1 cellular context compared by ENCODE assay signal in the genomic region with DNA sequence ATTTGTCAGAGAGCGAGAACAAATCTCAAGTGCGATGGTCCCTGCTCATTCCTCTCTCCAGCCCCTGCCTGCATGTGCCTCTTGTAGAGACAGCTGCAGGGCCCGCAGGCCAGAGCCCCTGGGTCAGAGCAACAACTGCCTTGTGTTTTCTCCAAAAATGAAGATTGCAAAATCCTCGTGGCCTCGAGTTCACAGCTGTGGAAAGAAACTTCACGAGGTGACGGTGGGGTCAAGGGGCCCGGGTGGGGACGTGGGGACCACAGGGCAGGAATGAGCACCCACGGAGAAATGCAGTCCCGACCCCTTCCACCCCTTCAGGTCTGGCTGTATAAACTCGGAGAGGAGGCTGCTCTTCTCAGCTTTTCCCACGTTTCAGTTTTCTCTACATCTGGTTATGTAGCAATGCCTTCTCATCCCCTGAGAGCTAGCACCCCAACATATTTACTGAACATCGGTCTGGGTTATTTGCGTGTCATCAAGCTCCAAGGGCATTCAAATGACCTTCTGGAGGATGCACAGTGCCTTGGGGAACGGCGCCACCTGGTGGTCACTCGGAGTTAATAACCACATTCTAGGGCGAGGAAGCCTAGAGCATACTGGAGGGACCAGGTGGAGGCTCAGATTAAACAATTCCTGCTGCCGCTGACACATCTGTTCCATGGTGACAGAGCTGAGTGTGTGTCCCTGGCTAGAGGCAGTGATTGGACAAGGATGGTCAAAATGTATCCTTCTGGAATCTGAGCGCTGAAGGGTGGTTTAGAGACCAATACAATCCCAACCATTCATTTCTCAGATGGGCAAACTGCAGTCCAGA.
TF ChIP-seq lines count a peak whose summit lies in the region.

No MANE protein-coding gene starts in this region.

TF ChIP-seq in GM12878, 131 proteins besides CTCF, POLR2A, EP300 and RAD21 (continued from another document and continues in another):
- TF ChIP-seq, protein P1, sequence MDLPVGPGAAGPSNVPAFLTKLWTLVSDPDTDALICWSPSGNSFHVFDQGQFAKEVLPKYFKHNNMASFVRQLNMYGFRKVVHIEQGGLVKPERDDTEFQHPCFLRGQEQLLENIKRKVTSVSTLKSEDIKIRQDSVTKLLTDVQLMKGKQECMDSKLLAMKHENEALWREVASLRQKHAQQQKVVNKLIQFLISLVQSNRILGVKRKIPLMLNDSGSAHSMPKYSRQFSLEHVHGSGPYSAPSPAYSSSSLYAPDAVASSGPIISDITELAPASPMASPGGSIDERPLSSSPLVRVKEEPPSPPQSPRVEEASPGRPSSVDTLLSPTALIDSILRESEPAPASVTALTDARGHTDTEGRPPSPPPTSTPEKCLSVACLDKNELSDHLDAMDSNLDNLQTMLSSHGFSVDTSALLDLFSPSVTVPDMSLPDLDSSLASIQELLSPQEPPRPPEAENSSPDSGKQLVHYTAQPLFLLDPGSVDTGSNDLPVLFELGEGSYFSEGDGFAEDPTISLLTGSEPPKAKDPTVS (IDR thresholded peaks at IDR 0.05; ENCODE audit: low read depth, low read length) = no peak
- TF ChIP-seq HCFC1 (IDR thresholded peaks at IDR 0.05; ENCODE audit: low read length) (no peak), KDM1A (IDR thresholded peaks at IDR 0.05; ENCODE audit: borderline replicate concordance) (no peak), PAX8 (IDR thresholded peaks at IDR 0.05) (no peak), ZBED1 (IDR thresholded peaks at IDR 0.05; ENCODE audit: borderline replicate concordance) (no peak), TCF12 (IDR thresholded peaks at IDR 0.05; ENCODE audit: low read depth, low read length) (no peak), ZNF217 (IDR thresholded peaks at IDR 0.05) (no peak), CREB1 (IDR thresholded peaks at IDR 0.05; ENCODE audit: low read depth) (no peak), BRCA1 (IDR thresholded peaks at IDR 0.05; ENCODE audit: low read depth, low read length) (no peak), BHLHE40 (IDR thresholded peaks at IDR 0.05; ENCODE audit: borderline replicate concordance in 1 of 2, low read depth in 2 of 2, low read length in 1 of 2) (0 out of 4 replicates have a peak, but pooled peaks of 1 of the 2 experiments have one; percentile 17), RUNX3 (IDR thresholded peaks at IDR 0.05; ENCODE audit: low read length) (peak; percentile 91), EZH2 (IDR thresholded peaks at IDR 0.05; ENCODE audit: borderline replicate concordance, control insufficient read depth, low read depth, low read length) (no peak), POU2F2 (IDR thresholded peaks at IDR 0.05; ENCODE audit: borderline replicate concordance, low read depth, low read length) (peak; percentile 34; the same call in 1 of the 3 replicates), ZNF622 (IDR thresholded peaks at IDR 0.05) (no peak), DPF2 (IDR thresholded peaks at IDR 0.05) (no peak), IKZF1 (conservative IDR thresholded peaks at IDR 0.05) (no peak), HDGF (IDR thresholded peaks at IDR 0.05) (no peak), EGR1 (IDR thresholded peaks at IDR 0.05; ENCODE audit: borderline replicate concordance in 1 of 2, low read depth in 2 of 2, low read length in 2 of 2) (no peak), ZNF274 (IDR thresholded peaks at IDR 0.05; ENCODE audit: insufficient read depth, insufficient read length) (no peak), RB1 (IDR thresholded peaks at IDR 0.05; ENCODE audit: borderline replicate concordance) (no peak), HDAC2 (IDR thresholded peaks at IDR 0.05) (no peak), NR2C1 (IDR thresholded peaks at IDR 0.05) (no peak), GABPA (IDR thresholded peaks at IDR 0.05; ENCODE audit: low read depth) (no peak), ZSCAN29 (IDR thresholded peaks at IDR 0.05) (0 out of 2 replicates have a peak, but pooled peaks have one; percentile 44), PAX5 (IDR thresholded peaks at IDR 0.05; ENCODE audit: borderline replicate concordance, low read depth, low read length) (no peak), TCF7 (IDR thresholded peaks at IDR 0.05; ENCODE audit: borderline replicate concordance) (no peak), MXI1 (IDR thresholded peaks at IDR 0.05; ENCODE audit: low read depth, low read length) (no peak), NFIC (IDR thresholded peaks at IDR 0.05; ENCODE audit: low read depth, low read length) (no peak), NR2C2 (IDR thresholded peaks at IDR 0.05; ENCODE audit: borderline replicate concordance, control insufficient read depth, insufficient read length, low read depth) (no peak), SMC3 (IDR thresholded peaks at IDR 0.05; ENCODE audit: borderline replicate concordance, low read length) (peak; percentile 99), NFYA (IDR thresholded peaks at IDR 0.05; ENCODE audit: borderline replicate concordance, low read depth, low read length) (no peak), KLF5 (IDR thresholded peaks at IDR 0.05; ENCODE audit: partially characterized antibody) (no peak), TAF1 (IDR thresholded peaks at IDR 0.05; ENCODE audit: borderline replicate concordance, low read depth, low read length) (no peak), RCOR1 (conservative IDR thresholded peaks at IDR 0.05; ENCODE audit: low read depth, low read length) (no peak)
- TF ChIP-seq, protein P2, sequence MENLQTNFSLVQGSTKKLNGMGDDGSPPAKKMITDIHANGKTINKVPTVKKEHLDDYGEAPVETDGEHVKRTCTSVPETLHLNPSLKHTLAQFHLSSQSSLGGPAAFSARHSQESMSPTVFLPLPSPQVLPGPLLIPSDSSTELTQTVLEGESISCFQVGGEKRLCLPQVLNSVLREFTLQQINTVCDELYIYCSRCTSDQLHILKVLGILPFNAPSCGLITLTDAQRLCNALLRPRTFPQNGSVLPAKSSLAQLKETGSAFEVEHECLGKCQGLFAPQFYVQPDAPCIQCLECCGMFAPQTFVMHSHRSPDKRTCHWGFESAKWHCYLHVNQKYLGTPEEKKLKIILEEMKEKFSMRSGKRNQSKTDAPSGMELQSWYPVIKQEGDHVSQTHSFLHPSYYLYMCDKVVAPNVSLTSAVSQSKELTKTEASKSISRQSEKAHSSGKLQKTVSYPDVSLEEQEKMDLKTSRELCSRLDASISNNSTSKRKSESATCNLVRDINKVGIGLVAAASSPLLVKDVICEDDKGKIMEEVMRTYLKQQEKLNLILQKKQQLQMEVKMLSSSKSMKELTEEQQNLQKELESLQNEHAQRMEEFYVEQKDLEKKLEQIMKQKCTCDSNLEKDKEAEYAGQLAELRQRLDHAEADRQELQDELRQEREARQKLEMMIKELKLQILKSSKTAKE (IDR thresholded peaks at IDR 0.05; ENCODE audit: low read depth, poor library complexity, severe bottlenecking) = no peak
- TF ChIP-seq, protein P3, sequence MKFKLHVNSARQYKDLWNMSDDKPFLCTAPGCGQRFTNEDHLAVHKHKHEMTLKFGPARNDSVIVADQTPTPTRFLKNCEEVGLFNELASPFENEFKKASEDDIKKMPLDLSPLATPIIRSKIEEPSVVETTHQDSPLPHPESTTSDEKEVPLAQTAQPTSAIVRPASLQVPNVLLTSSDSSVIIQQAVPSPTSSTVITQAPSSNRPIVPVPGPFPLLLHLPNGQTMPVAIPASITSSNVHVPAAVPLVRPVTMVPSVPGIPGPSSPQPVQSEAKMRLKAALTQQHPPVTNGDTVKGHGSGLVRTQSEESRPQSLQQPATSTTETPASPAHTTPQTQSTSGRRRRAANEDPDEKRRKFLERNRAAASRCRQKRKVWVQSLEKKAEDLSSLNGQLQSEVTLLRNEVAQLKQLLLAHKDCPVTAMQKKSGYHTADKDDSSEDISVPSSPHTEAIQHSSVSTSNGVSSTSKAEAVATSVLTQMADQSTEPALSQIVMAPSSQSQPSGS (IDR thresholded peaks at IDR 0.05; ENCODE audit: low read length) = no peak
- TF ChIP-seq, protein P4, sequence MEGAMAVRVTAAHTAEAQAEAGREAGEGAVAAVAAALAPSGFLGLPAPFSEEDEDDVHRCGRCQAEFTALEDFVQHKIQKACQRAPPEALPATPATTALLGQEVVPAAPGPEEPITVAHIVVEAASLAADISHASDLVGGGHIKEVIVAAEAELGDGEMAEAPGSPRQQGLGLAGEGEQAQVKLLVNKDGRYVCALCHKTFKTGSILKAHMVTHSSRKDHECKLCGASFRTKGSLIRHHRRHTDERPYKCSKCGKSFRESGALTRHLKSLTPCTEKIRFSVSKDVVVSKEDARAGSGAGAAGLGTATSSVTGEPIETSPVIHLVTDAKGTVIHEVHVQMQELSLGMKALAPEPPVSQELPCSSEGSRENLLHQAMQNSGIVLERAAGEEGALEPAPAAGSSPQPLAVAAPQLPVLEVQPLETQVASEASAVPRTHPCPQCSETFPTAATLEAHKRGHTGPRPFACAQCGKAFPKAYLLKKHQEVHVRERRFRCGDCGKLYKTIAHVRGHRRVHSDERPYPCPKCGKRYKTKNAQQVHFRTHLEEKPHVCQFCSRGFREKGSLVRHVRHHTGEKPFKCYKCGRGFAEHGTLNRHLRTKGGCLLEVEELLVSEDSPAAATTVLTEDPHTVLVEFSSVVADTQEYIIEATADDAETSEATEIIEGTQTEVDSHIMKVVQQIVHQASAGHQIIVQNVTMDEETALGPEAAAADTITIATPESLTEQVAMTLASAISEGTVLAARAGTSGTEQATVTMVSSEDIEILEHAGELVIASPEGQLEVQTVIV (IDR thresholded peaks at IDR 0.05; ENCODE audit: borderline replicate concordance, partially characterized antibody) = no peak
- TF ChIP-seq, protein P5, sequence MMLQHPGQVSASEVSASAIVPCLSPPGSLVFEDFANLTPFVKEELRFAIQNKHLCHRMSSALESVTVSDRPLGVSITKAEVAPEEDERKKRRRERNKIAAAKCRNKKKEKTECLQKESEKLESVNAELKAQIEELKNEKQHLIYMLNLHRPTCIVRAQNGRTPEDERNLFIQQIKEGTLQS (IDR thresholded peaks at IDR 0.05; ENCODE audit: borderline replicate concordance, extremely low read depth, low read depth, low read length) = no peak
- TF ChIP-seq, protein P6, sequence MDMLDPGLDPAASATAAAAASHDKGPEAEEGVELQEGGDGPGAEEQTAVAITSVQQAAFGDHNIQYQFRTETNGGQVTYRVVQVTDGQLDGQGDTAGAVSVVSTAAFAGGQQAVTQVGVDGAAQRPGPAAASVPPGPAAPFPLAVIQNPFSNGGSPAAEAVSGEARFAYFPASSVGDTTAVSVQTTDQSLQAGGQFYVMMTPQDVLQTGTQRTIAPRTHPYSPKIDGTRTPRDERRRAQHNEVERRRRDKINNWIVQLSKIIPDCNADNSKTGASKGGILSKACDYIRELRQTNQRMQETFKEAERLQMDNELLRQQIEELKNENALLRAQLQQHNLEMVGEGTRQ (IDR thresholded peaks at IDR 0.05; ENCODE audit: borderline replicate concordance, low read depth, low read length) = no peak
- TF ChIP-seq, protein P7, sequence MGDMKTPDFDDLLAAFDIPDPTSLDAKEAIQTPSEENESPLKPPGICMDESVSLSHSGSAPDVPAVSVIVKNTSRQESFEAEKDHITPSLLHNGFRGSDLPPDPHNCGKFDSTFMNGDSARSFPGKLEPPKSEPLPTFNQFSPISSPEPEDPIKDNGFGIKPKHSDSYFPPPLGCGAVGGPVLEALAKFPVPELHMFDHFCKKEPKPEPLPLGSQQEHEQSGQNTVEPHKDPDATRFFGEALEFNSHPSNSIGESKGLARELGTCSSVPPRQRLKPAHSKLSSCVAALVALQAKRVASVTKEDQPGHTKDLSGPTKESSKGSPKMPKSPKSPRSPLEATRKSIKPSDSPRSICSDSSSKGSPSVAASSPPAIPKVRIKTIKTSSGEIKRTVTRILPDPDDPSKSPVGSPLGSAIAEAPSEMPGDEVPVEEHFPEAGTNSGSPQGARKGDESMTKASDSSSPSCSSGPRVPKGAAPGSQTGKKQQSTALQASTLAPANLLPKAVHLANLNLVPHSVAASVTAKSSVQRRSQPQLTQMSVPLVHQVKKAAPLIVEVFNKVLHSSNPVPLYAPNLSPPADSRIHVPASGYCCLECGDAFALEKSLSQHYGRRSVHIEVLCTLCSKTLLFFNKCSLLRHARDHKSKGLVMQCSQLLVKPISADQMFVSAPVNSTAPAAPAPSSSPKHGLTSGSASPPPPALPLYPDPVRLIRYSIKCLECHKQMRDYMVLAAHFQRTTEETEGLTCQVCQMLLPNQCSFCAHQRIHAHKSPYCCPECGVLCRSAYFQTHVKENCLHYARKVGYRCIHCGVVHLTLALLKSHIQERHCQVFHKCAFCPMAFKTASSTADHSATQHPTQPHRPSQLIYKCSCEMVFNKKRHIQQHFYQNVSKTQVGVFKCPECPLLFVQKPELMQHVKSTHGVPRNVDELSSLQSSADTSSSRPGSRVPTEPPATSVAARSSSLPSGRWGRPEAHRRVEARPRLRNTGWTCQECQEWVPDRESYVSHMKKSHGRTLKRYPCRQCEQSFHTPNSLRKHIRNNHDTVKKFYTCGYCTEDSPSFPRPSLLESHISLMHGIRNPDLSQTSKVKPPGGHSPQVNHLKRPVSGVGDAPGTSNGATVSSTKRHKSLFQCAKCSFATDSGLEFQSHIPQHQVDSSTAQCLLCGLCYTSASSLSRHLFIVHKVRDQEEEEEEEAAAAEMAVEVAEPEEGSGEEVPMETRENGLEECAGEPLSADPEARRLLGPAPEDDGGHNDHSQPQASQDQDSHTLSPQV (IDR thresholded peaks at IDR 0.05) = no peak
- TF ChIP-seq, protein P8, sequence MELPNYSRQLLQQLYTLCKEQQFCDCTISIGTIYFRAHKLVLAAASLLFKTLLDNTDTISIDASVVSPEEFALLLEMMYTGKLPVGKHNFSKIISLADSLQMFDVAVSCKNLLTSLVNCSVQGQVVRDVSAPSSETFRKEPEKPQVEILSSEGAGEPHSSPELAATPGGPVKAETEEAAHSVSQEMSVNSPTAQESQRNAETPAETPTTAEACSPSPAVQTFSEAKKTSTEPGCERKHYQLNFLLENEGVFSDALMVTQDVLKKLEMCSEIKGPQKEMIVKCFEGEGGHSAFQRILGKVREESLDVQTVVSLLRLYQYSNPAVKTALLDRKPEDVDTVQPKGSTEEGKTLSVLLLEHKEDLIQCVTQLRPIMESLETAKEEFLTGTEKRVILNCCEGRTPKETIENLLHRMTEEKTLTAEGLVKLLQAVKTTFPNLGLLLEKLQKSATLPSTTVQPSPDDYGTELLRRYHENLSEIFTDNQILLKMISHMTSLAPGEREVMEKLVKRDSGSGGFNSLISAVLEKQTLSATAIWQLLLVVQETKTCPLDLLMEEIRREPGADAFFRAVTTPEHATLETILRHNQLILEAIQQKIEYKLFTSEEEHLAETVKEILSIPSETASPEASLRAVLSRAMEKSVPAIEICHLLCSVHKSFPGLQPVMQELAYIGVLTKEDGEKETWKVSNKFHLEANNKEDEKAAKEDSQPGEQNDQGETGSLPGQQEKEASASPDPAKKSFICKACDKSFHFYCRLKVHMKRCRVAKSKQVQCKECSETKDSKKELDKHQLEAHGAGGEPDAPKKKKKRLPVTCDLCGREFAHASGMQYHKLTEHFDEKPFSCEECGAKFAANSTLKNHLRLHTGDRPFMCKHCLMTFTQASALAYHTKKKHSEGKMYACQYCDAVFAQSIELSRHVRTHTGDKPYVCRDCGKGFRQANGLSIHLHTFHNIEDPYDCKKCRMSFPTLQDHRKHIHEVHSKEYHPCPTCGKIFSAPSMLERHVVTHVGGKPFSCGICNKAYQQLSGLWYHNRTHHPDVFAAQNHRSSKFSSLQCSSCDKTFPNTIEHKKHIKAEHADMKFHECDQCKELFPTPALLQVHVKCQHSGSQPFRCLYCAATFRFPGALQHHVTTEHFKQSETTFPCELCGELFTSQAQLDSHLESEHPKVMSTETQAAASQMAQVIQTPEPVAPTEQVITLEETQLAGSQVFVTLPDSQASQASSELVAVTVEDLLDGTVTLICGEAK (IDR thresholded peaks at IDR 0.05; ENCODE audit: borderline replicate concordance) = no peak
